ENCODE assay signal across 10 cellular contexts in genomic region chr9:137055385-137056364, GRCh38. TPM values are rescaled to one million over a fixed set of nuclear protein-coding genes. Genes with fewer than 3 reads are reported as not detected.
DNase-seq lines count a peak whose midpoint lies in the region; ATAC-seq and TF ChIP-seq lines count a peak whose summit lies in the region.
"Had no signal": no experiment of that assay in that cellular context is flagged by ENCODE, and none has a peak within 500 bp of the region (broad histone marks: within the 10 kb centered on the region; RNA-seq: fewer than 3 reads in every experiment).

No MANE protein-coding gene starts in this region.

- no peaks in the 10 kb centered on the region for H3K36me3 Mint-ChIP-seq in activated T-cell treated with anti-CD3 and anti-CD28 coated beads, Interleukin-2, amount 50 U/mL, for 72 hours (ENCODE audit: insufficient read depth in 2 of 2)

- H3K27me3 Mint-ChIP-seq in activated T-cell treated with anti-CD3 and anti-CD28 coated beads, Interleukin-2, amount 50 U/mL, for 72 hours (ENCODE audit: low read depth): no peaks in the 10 kb centered on the region

- H3K4me3 Mint-ChIP-seq in activated T-cell treated with anti-CD3 and anti-CD28 coated beads, Interleukin-2, amount 50 U/mL, for 72 hours: no peak overlapping the region

- intact Hi-C loops in breast epithelium (cut with DNase I; ENCODE audit: low total_unique reads): no loop called here
- intact Hi-C loops in testis (cut with DNase I; ENCODE audit: low total_unique reads): no loop called here

- TF ChIP-seq CTCF in breast epithelium (IDR thresholded peaks at IDR 0.05): no peak
- no peak for TF ChIP-seq CTCF in testis (IDR thresholded peaks at IDR 0.05)
- TF ChIP-seq CTCF in GM13977 (IDR thresholded peaks at IDR 0.05; ENCODE audit: extremely low read depth, insufficient read depth, missing control alignments): no peak

- TF ChIP-seq POLR2A in breast epithelium (IDR thresholded peaks at IDR 0.05) (no peak), testis (IDR thresholded peaks at IDR 0.05) (no peak)

- H3K9me3 ChIP-seq in breast epithelium: no peaks in the 10 kb centered on the region
- H3K9me3 ChIP-seq in testis: no peaks in the 10 kb centered on the region

- no peaks in the 10 kb centered on the region for H3K9me3 Mint-ChIP-seq in activated T-cell treated with anti-CD3 and anti-CD28 coated beads, Interleukin-2, amount 50 U/mL, for 72 hours

- TF ChIP-seq EP300 in Ishikawa (IDR thresholded peaks at IDR 0.05; ENCODE audit: borderline replicate concordance): peak; percentile 48; the same call in 1 of the 2 replicates

- H3K27me3 ChIP-seq in breast epithelium (no peaks in the 10 kb centered on the region), testis (no peaks in the 10 kb centered on the region)

- 33 to 44% methylated on average over 18 to 27 of the region's 28 CpGs for WGBS in testis, 2 donors

- H3K27ac ChIP-seq in breast epithelium: peak overlapping the region; percentile 78 to 84
- peak overlapping the region in 1 of 2 donors; percentile 65 for H3K27ac ChIP-seq in testis

- DNase-seq in breast epithelium (ENCODE audit: low spot score in 2 of 2) (peak; percentile 78 to 82), left kidney (ENCODE audit: low read depth, low spot score) (peak; percentile 75), testis (peak; percentile 93), NOMO-1 (lab: John Stamatoyannopoulos, UW; ENCODE audit: unreplicated experiment in 2 of 2) (no peak), CD1c-positive myeloid dendritic cell (ENCODE audit: extremely low spot score) (no peak), GM13977 (ENCODE audit: low spot score) (no peak)
- DNase-seq in activated T-cell treated with anti-CD3 and anti-CD28 coated beads, Interleukin-2, amount 50 U/mL, for 72 hours: no peak
- DNase-seq: activated CD4-positive, alpha-beta T cell treated with anti-CD3 and anti-CD28 coated beads for 48 hours; stimulated activated naive CD4-positive, alpha-beta T cell had no signal

- H3K36me3 ChIP-seq in breast epithelium: no peaks in the 10 kb centered on the region
- H3K36me3 ChIP-seq in testis (ENCODE audit: low read depth, missing control alignments): no peaks in the 10 kb centered on the region

- no peaks in the 10 kb centered on the region for H3K4me1 Mint-ChIP-seq in activated T-cell treated with anti-CD3 and anti-CD28 coated beads, Interleukin-2, amount 50 U/mL, for 72 hours (ENCODE audit: low read depth)

- H3K27ac Mint-ChIP-seq in activated T-cell treated with anti-CD3 and anti-CD28 coated beads, Interleukin-2, amount 50 U/mL, for 72 hours: no peak overlapping the region

- no peak for ATAC-seq in activated T-cell treated with anti-CD3 and anti-CD28 coated beads, Interleukin-2, amount 50 U/mL, for 72 hours (replicated peaks in 1 of 2)

- TF ChIP-seq RAD21 in Ishikawa (IDR thresholded peaks at IDR 0.05; ENCODE audit: low read depth): no peak

- H3K4me3 ChIP-seq in breast epithelium (peak overlapping the region in 1 of 3 donors; percentile 79), testis (no peak overlapping the region)

- peaks cover 14 to 18% of the 10 kb centered on the region in 2 donors for H3K4me1 ChIP-seq in breast epithelium
- peaks cover 34% of the 10 kb centered on the region for H3K4me1 ChIP-seq in testis

- in situ Hi-C loops in GM13977 (cut with MboI; ENCODE audit: low pct_unique_long_range_greater_than_20kb, low sequenced_read_pairs, unreplicated experiment): no loop called here

TF ChIP-seq in Ishikawa, 13 proteins besides CTCF, POLR2A, EP300 and RAD21:
- TF ChIP-seq ZBTB7A (IDR thresholded peaks at IDR 0.05; ENCODE audit: low read depth) (peak; percentile 95), NFIC (IDR thresholded peaks at IDR 0.05) (peak; percentile 90), TCF12 (IDR thresholded peaks at IDR 0.05; ENCODE audit: low read depth) (peak; percentile 73), MAX (IDR thresholded peaks at IDR 0.05) (no peak), EGR1 (IDR thresholded peaks at IDR 0.05) (peak; percentile 90)

RNA-seq across cellular contexts. Expression of gene ENTPD2, which starts 1.8 kb away (rescaled TPM):
- 1 to 10 TPM in 2 of 3 donors, under 1 TPM in 1; 0.16 to 6.7 (median 3.6) TPM for total RNA-seq in breast epithelium
- 1 to 10 TPM; 5.7 to 9.6 TPM for total RNA-seq in testis
- polyA plus RNA-seq in testis (ENCODE audit: insufficient read depth, low read depth, low replicate concordance): 8.5 TPM
- under 1 TPM; 0.28 to 0.48 TPM for total RNA-seq in activated T-cell treated with anti-CD3 and anti-CD28 coated beads, Interleukin-2, amount 50 U/mL, for 72 hours

RNA-seq across cellular contexts. Expression of gene NPDC1, which starts 9.7 kb away (rescaled TPM):
- 10 to 100 TPM; 21.9 to 63.9 (median 63.1) TPM for total RNA-seq in breast epithelium
- total RNA-seq in testis: 100 to 1,000 TPM in 1 of 2 donors, 10 to 100 TPM in 1; 75.9 to 103 TPM
- polyA plus RNA-seq in testis (ENCODE audit: insufficient read depth, low read depth, low replicate concordance): 47.7 TPM
- total RNA-seq in activated T-cell treated with anti-CD3 and anti-CD28 coated beads, Interleukin-2, amount 50 U/mL, for 72 hours: 10 to 100 TPM; 27.2 to 28.7 TPM

RNA-seq across cellular contexts. Expression of gene SAPCD2, which starts 14.7 kb away (rescaled TPM):
- total RNA-seq in breast epithelium (1 to 10 TPM in 2 of 3 donors, under 1 TPM in 1; 0.96 to 2.9 (median 2.8) TPM), testis (1 to 10 TPM; 1.4 to 1.7 TPM)
- 0.78 TPM for polyA plus RNA-seq in testis (ENCODE audit: insufficient read depth, low read depth, low replicate concordance)
- 1 to 10 TPM; 6.6 to 8.4 TPM for total RNA-seq in activated T-cell treated with anti-CD3 and anti-CD28 coated beads, Interleukin-2, amount 50 U/mL, for 72 hours

RNA-seq across cellular contexts. Expression of gene UAP1L1, which starts 21.6 kb away (rescaled TPM):
- total RNA-seq in breast epithelium: 10 to 100 TPM in 1 of 3 donors, 1 to 10 TPM in 2; 6.7 to 12.0 (median 6.9) TPM
- total RNA-seq in testis: 10 to 100 TPM in 1 of 2 donors, 1 to 10 TPM in 1; 7.2 to 10.1 TPM
- polyA plus RNA-seq in testis (ENCODE audit: insufficient read depth, low read depth, low replicate concordance): 6.9 TPM
- 10 to 100 TPM; 13.6 to 14.3 TPM for total RNA-seq in activated T-cell treated with anti-CD3 and anti-CD28 coated beads, Interleukin-2, amount 50 U/mL, for 72 hours

RNA-seq across cellular contexts. Expression of gene FUT7, which starts 23.8 kb away (rescaled TPM):
- total RNA-seq in breast epithelium: not detected
- under 1 TPM; 0.06 to 0.24 TPM for total RNA-seq in testis
- 0.24 TPM for polyA plus RNA-seq in testis (ENCODE audit: insufficient read depth, low read depth, low replicate concordance)
- 1 to 10 TPM; 1.6 to 1.8 TPM for total RNA-seq in activated T-cell treated with anti-CD3 and anti-CD28 coated beads, Interleukin-2, amount 50 U/mL, for 72 hours

Comparison
In these comparisons a context has a peak if more than half of its experiments do, and no peak if none do; other contexts are left out.
1. DNase-seq: peak in breast epithelium (2 of 2), left kidney (single experiment) and testis (single experiment); none in NOMO-1 (0 of 2), CD1c-positive myeloid dendritic cell (single experiment), activated T-cell treated with anti-CD3 and anti-CD28 coated beads, Interleukin-2, amount 50 U/mL, for 72 hours (0 of 2) and GM13977 (single experiment).